10 cellular contexts compared by ENCODE assay signal in genomic region chr2:28252308-28252707, GRCh38.
DNase-seq lines count a peak whose midpoint lies in the region; ATAC-seq, FAIRE-seq and TF ChIP-seq lines count a peak whose summit lies in the region.
"Had no signal": no experiment of that assay in that cellular context is flagged by ENCODE, and none has a peak within 500 bp of the region (broad histone marks: within the 10 kb centered on the region; RNA-seq: fewer than 3 reads in every experiment).

No MANE protein-coding gene starts in this region.

- POLR2A ChIA-PET in activated CD4-positive, alpha-beta T cell treated with anti-CD3 and anti-CD28 coated beads, Interleukin-2, amount 10 ng/mL, durations not matched to agents 7 days and 5 days (lab: Charles Lee) = no interaction called here

- peak; percentile 79 for ATAC-seq in HG02870 (IDR thresholded peaks at IDR 0.05; ENCODE audit: unreplicated experiment)
- ATAC-seq in stimulated activated naive CD8-positive, alpha-beta T cell treated with anti-CD3 and anti-CD28 coated beads, Interleukin-15, amount 100 ng/mL, for 72 hours = peak; percentile 96
- no peak for ATAC-seq in HG03457 (IDR thresholded peaks at IDR 0.05; ENCODE audit: unreplicated experiment)
- ATAC-seq: PC-3 had no signal

- no peak for TF ChIP-seq POLR2A in H54 (IDR thresholded peaks at IDR 0.05; ENCODE audit: low read depth, low read length)

- H3K4me3 Mint-ChIP-seq in activated CD4-positive, alpha-beta T cell treated with anti-CD3 and anti-CD28 coated beads, Interleukin-2, amount 10 ng/mL, durations not matched to agents 7 days and 5 days = peak overlapping the region; percentile 61
- peak overlapping the region; percentile 18 to 26 for H3K4me3 Mint-ChIP-seq in stimulated activated naive CD8-positive, alpha-beta T cell treated with anti-CD3 and anti-CD28 coated beads, Interleukin-15, amount 100 ng/mL, for 72 hours

- CTCF ChIA-PET in activated CD4-positive, alpha-beta T cell treated with anti-CD3 and anti-CD28 coated beads, Interleukin-2, amount 10 ng/mL, durations not matched to agents 7 days and 5 days (lab: Charles Lee) = interaction anchor here (0.9 to 1.2 kb wide), 3 partner anchors 10 to 149 kb away, joined by 3 to 5 read pairs (median 4); no protein-coding TSS in a partner anchor

- peaks cover 50% of the 10 kb centered on the region for H3K4me1 Mint-ChIP-seq in activated CD4-positive, alpha-beta T cell treated with anti-CD3 and anti-CD28 coated beads, Interleukin-2, amount 10 ng/mL, durations not matched to agents 7 days and 5 days
- H3K4me1 Mint-ChIP-seq in stimulated activated naive CD8-positive, alpha-beta T cell treated with anti-CD3 and anti-CD28 coated beads, Interleukin-15, amount 100 ng/mL, for 72 hours = peaks cover 32% of the 10 kb centered on the region

- peak; percentile 11 for DNase-seq in stimulated activated naive CD4-positive, alpha-beta T cell treated with Interleukin-2 at 50 U/mL for 16 hours (lab: John Stamatoyannopoulos, UW)
- DNase-seq in stimulated activated naive CD4-positive, alpha-beta T cell (lab: John Stamatoyannopoulos, UW) = no peak
- peak; percentile 74 for DNase-seq in activated CD4-positive, alpha-beta T cell treated with anti-CD3 and anti-CD28 coated beads, Interleukin-2, amount 10 ng/mL, durations not matched to agents 7 days and 5 days
- peak; percentile 13 to 64 for DNase-seq in stimulated activated naive CD8-positive, alpha-beta T cell treated with anti-CD3 and anti-CD28 coated beads, Interleukin-15, amount 100 ng/mL, for 72 hours
- DNase-seq in H54 (ENCODE audit: insufficient read length, low spot score) = no peak
- no peak for DNase-seq in cortex of kidney (lab: John Stamatoyannopoulos, UW)
- DNase-seq: effector CD4-positive, alpha-beta T cell; PC-3 had no signal

- FAIRE-seq in H54 (lab: Jason Lieb, UNC) = no peak

- peaks cover 24% of the 10 kb centered on the region for H3K36me3 Mint-ChIP-seq in activated CD4-positive, alpha-beta T cell treated with anti-CD3 and anti-CD28 coated beads, Interleukin-2, amount 10 ng/mL, durations not matched to agents 7 days and 5 days (ENCODE audit: low read depth)

- H3K27ac Mint-ChIP-seq in activated CD4-positive, alpha-beta T cell treated with anti-CD3 and anti-CD28 coated beads, Interleukin-2, amount 10 ng/mL, durations not matched to agents 7 days and 5 days = peak overlapping the region; percentile 92
- H3K27ac Mint-ChIP-seq in stimulated activated naive CD8-positive, alpha-beta T cell treated with anti-CD3 and anti-CD28 coated beads, Interleukin-15, amount 100 ng/mL, for 72 hours = no peak overlapping the region

- no peaks in the 10 kb centered on the region for H3K27me3 Mint-ChIP-seq in activated CD4-positive, alpha-beta T cell treated with anti-CD3 and anti-CD28 coated beads, Interleukin-2, amount 10 ng/mL, durations not matched to agents 7 days and 5 days
- H3K27me3 Mint-ChIP-seq in stimulated activated naive CD8-positive, alpha-beta T cell treated with anti-CD3 and anti-CD28 coated beads, Interleukin-15, amount 100 ng/mL, for 72 hours = no peaks in the 10 kb centered on the region

- H3K9me3 Mint-ChIP-seq in activated CD4-positive, alpha-beta T cell treated with anti-CD3 and anti-CD28 coated beads, Interleukin-2, amount 10 ng/mL, durations not matched to agents 7 days and 5 days = no peaks in the 10 kb centered on the region
- no peaks in the 10 kb centered on the region for H3K9me3 Mint-ChIP-seq in stimulated activated naive CD8-positive, alpha-beta T cell treated with anti-CD3 and anti-CD28 coated beads, Interleukin-15, amount 100 ng/mL, for 72 hours

Comparison
In these comparisons a context has a peak if more than half of its experiments do, and no peak if none do; other contexts are left out.
1. DNase-seq: peak in stimulated activated naive CD4-positive, alpha-beta T cell treated with Interleukin-2 at 50 U/mL for 16 hours (single experiment), activated CD4-positive, alpha-beta T cell treated with anti-CD3 and anti-CD28 coated beads, Interleukin-2, amount 10 ng/mL, durations not matched to agents 7 days and 5 days (single experiment) and stimulated activated naive CD8-positive, alpha-beta T cell treated with anti-CD3 and anti-CD28 coated beads, Interleukin-15, amount 100 ng/mL, for 72 hours (2 of 2); none in stimulated activated naive CD4-positive, alpha-beta T cell (0 of 6), H54 (single experiment) and cortex of kidney (single experiment).